In the genomic region with DNA sequence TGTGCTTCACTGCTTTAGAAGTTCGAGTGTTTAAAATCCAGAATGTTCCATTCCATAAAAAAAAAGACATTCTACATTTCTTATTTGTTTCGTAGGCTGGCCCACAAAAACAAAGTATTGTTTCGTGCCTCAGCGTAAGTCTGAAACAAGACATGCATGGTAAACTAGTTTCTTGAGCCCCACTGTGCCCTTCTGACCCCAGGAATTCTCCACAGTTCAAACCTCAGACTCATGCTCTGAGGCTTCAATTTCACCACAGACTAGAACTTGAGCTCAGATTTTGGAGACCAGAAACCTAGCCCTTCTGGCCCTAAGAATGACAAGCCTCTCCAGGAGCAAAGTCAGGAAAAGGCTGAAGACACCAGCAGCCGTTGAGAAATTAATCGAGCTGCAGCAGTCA, we compare ENCODE assay signal across 20 cellular contexts.
"Had no signal": no experiment of that assay in that cellular context is flagged by ENCODE, and none has a peak within 500 bp of the region (broad histone marks: within the 10 kb centered on the region; RNA-seq: fewer than 3 reads in every experiment).

No MANE protein-coding gene starts in this region.

- DNase-seq: activated B cell treated with CpG ODN at 0.5 μM for 24 hours; activated CD4-positive, alpha-beta memory T cell treated with anti-CD3 and anti-CD28 coated beads for 36 hours; activated CD4-positive, alpha-beta T cell treated with anti-CD3 and anti-CD28 coated beads for 4 hours; activated naive CD8-positive, alpha-beta T cell treated with anti-CD3 and anti-CD28 coated beads for 36 hours; anterior cingulate cortex; brain microvascular endothelial cell; cerebellar nuclear complex; effector CD4-positive, alpha-beta T cell; heart right ventricle; lower lobe of right lung; occipital lobe; posterior cingulate gyrus; stimulated activated CD4-positive, alpha-beta T cell treated with anti-CD3 and anti-CD28 coated beads, Interleukin-12 subunit alpha, Interleukin-12 subunit beta, amount 100 ng/mL, for 4 hours; stimulated activated CD4-positive, alpha-beta T cell treated with anti-CD3 and anti-CD28 coated beads, Interleukin-1b, Interleukin-23, amount 100 ng/mL, for 48 hours; stimulated activated CD8-positive, alpha-beta memory T cell treated with anti-CD3 and anti-CD28 coated beads, Interleukin-4, amount 100 ng/mL, for 48 hours; stimulated activated naive CD4-positive, alpha-beta T cell; thyroid gland had no signal

- FAIRE-seq: endothelial cell of umbilical vein had no signal

- H3K4me3 ChIP-seq: esophagus muscularis mucosa, gastroesophageal sphincter, heart right ventricle, lower lobe of right lung, thyroid gland had no signal
